ENCODE assay signal across 34 cellular contexts in the genomic region with DNA sequence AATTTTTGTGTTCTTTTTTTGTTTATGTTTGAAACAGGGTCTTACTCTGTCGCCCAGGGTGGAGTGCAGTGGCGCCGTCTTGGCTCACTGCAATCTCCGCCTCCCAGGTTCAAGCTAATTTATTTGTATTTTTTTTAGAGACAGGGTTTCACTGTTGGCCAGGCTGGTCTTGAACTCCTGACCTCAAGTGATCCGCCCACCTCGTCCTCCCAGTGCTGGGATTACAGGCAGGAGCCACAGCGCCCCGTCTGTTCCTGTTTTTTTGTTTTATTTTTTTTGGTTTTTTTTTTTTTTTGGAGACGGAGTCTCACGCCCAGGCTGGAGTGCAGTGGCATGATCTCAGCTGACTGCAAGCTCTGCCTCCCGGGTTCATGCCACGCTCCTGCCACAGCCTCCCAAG. TPM values are rescaled to one million over a fixed set of nuclear protein-coding genes. Genes with fewer than 3 reads are reported as not detected.
"Had no signal": no experiment of that assay in that cellular context is flagged by ENCODE, and none has a peak within 500 bp of the region (broad histone marks: within the 10 kb centered on the region; RNA-seq: fewer than 3 reads in every experiment).

No MANE protein-coding gene starts in this region.

- H3K9me3 ChIP-seq: colonic mucosa, esophagus squamous epithelium, gastrocnemius medialis, heart right ventricle, left lung, lower lobe of right lung, mucosa of descending colon had no signal

- H3K9me3 Mint-ChIP-seq: dendritic cell treated with granulocyte-macrophage colony-stimulating factor and Interleukin-4, amounts not matched to agents 40 ng/mL and 50 ng/mL, for 4 days; effector memory CD8-positive, alpha-beta T cell; naive B cell had no signal

- H3K27me3 ChIP-seq: colonic mucosa had no signal

- H3K4me3 ChIP-seq: colonic mucosa, esophagus squamous epithelium, gastrocnemius medialis, heart right ventricle, left lung, lower lobe of right lung, mucosa of descending colon had no signal

- DNase-seq: colonic mucosa; cortex of kidney; effector CD8-positive, alpha-beta T cell; effector memory CD8-positive, alpha-beta T cell; endodermal cell; erythroblast; esophagus squamous epithelium; foreskin fibroblast; foreskin melanocyte; gastrocnemius medialis; glutamatergic neuron; head of caudate nucleus; heart right ventricle; hippocampal formation; kidney glomerular epithelial cell; left colon; left lung; left ventricle myocardium superior; lower lobe of right lung; mesenchymal stem cell; mucosa of descending colon; naive B cell had no signal

- FAIRE-seq: endometrium, islet of Langerhans, keratinocyte had no signal

- H3K36me3 ChIP-seq: colonic mucosa, esophagus squamous epithelium, gastrocnemius medialis, heart right ventricle, left lung, lower lobe of right lung had no signal

- ATAC-seq: effector memory CD8-positive, alpha-beta T cell; esophagus mucosa; gastrocnemius medialis; heart right ventricle; left colon; left lung; left ventricle myocardium superior; lower lobe of right lung; mucosa of descending colon had no signal

- H3K27ac ChIP-seq: colonic mucosa, epithelial cell of prostate, esophagus squamous epithelium, gastrocnemius medialis, heart right ventricle, left lung, lower lobe of right lung had no signal

- H3K36me3 Mint-ChIP-seq: mesothelial cell of epicardium, naive B cell had no signal

- H3K4me1 Mint-ChIP-seq: mesothelial cell of epicardium, naive B cell had no signal

- H3K4me3 Mint-ChIP-seq: dendritic cell treated with granulocyte-macrophage colony-stimulating factor and Interleukin-4, amounts not matched to agents 40 ng/mL and 50 ng/mL, for 4 days; effector memory CD8-positive, alpha-beta T cell; endodermal cell; mesothelial cell of epicardium; naive B cell had no signal

- H3K27ac Mint-ChIP-seq: dendritic cell treated with granulocyte-macrophage colony-stimulating factor and Interleukin-4, amounts not matched to agents 40 ng/mL and 50 ng/mL, for 4 days; effector memory CD8-positive, alpha-beta T cell; endodermal cell; mesothelial cell of epicardium had no signal

- H3K4me1 ChIP-seq: colonic mucosa, esophagus squamous epithelium, gastrocnemius medialis, heart right ventricle, left lung, lower lobe of right lung had no signal

RNA-seq across cellular contexts. Expression of gene PIANP, which starts 14.5 kb away (rescaled TPM):
- total RNA-seq: dermis microvascular lymphatic vessel endothelial cell, esophagus mucosa, gastrocnemius medialis, glomerular endothelial cell, lower leg skin, lung microvascular endothelial cell, myocyte had no signal
- polyA plus RNA-seq: keratinocyte had no signal
